ENCODE assay signal across 8 cellular contexts in the genomic region with DNA sequence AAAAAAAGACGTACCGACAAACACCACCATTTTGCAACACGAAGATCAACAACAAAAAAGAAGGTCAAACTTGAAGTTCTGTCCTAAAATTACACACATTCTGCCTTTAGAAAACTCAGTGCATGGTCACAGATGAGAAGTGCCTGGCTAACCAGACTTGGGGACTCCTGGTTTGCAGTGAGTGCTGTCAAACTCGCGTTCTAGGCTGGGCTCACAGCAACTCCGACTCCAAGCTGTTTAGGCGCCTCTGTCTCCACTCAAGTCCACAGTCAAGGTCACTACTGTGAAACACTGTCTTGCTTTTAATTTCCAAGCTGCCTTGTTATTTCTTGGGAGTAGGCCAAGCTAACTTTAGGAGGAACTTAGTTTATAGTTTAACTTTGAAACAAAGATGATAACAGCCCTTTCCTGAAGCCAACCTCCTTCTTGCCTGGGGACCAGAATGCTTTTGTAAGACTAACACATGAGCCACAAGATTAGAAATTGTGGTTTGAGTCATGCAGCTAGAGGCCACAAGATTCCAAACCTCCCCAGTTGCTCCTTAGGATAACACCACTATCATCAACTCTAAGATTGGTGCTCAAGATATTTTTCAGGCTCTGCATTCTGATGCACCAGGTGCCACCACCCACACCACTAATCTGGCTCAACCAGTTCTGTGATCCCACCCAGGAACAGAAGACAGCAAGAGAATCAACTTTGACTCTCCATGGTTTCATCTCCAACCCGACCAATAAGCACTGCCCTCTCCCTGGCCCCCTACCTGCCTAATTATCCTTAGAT. TPM values are rescaled to one million over a fixed set of nuclear protein-coding genes. Genes with fewer than 3 reads are reported as not detected.
DNase-seq lines count a peak whose midpoint lies in the region; ATAC-seq and TF ChIP-seq lines count a peak whose summit lies in the region.

No MANE protein-coding gene starts in this region.

- H3K36me3 Mint-ChIP-seq in activated naive CD4-positive, alpha-beta T cell treated with anti-CD3 and anti-CD28 coated beads, Interleukin-2, amount 50 U/mL, for 24 hours: peaks cover 25% of the 10 kb centered on the region
- peaks cover 58% of the 10 kb centered on the region for H3K36me3 Mint-ChIP-seq in activated CD8-positive, alpha-beta T cell treated with anti-CD3 and anti-CD28 coated beads for 36 hours (ENCODE audit: low read depth)
- peaks cover 7 to 19% (median 9%) of the 10 kb centered on the region in 3 donors for H3K36me3 Mint-ChIP-seq in immature natural killer cell
- peaks cover 37% of the 10 kb centered on the region for H3K36me3 Mint-ChIP-seq in type B pancreatic cell

- peak overlapping the region; percentile 91 for H3K27ac Mint-ChIP-seq in activated naive CD4-positive, alpha-beta T cell treated with anti-CD3 and anti-CD28 coated beads, Interleukin-2, amount 50 U/mL, for 24 hours
- H3K27ac Mint-ChIP-seq in activated CD8-positive, alpha-beta T cell treated with anti-CD3 and anti-CD28 coated beads for 36 hours: peak overlapping the region; percentile 74
- H3K27ac Mint-ChIP-seq in immature natural killer cell: peak overlapping the region in 3 of 6 donors; percentile 45 to 67 (median 49)
- peak overlapping the region; percentile 93 for H3K27ac Mint-ChIP-seq in type B pancreatic cell

- no peak for DNase-seq in activated naive CD4-positive, alpha-beta T cell treated with Interleukin-2 at 50 U/mL for 16 hours
- no peak for DNase-seq in activated CD8-positive, alpha-beta T cell treated with anti-CD3 and anti-CD28 coated beads for 36 hours
- DNase-seq in immature natural killer cell (no peak), type B pancreatic cell (ENCODE audit: extremely low spot score, unreplicated experiment) (no peak), hypothalamus (lab: John Stamatoyannopoulos, UW) (no peak), mesenteric fat pad (ENCODE audit: low spot score) (no peak)

- POLR2A ChIA-PET in activated CD8-positive, alpha-beta T cell treated with anti-CD3 and anti-CD28 coated beads for 36 hours (lab: Charles Lee): interaction anchor here (1.7 to 2.2 kb wide), 2 partner anchors 124 to 130 kb away, joined by 4 to 8 read pairs; no protein-coding TSS in a partner anchor

- intact Hi-C loops in activated CD8-positive, alpha-beta T cell treated with anti-CD3 and anti-CD28 coated beads for 36 hours (cut with micrococcal nuclease): loop anchor here (5.0 kb wide), 1 partner anchor 108 kb away; no protein-coding TSS in a partner anchor

- no peak for TF ChIP-seq CTCF in activated CD8-positive, alpha-beta T cell treated with anti-CD3 and anti-CD28 coated beads for 36 hours (IDR thresholded peaks at IDR 0.05)
- TF ChIP-seq CTCF in type B pancreatic cell (conservative IDR thresholded peaks at IDR 0.05): no peak

- H3K9me3 Mint-ChIP-seq in activated naive CD4-positive, alpha-beta T cell treated with anti-CD3 and anti-CD28 coated beads, Interleukin-2, amount 50 U/mL, for 24 hours: no peaks in the 10 kb centered on the region
- peaks cover 12% of the 10 kb centered on the region for H3K9me3 Mint-ChIP-seq in activated CD8-positive, alpha-beta T cell treated with anti-CD3 and anti-CD28 coated beads for 36 hours
- H3K9me3 Mint-ChIP-seq in immature natural killer cell (peaks cover 0 to 4% (median 0%) of the 10 kb centered on the region in 6 donors), type B pancreatic cell (peaks cover 29% of the 10 kb centered on the region)

- H3K4me3 Mint-ChIP-seq in activated naive CD4-positive, alpha-beta T cell treated with anti-CD3 and anti-CD28 coated beads, Interleukin-2, amount 50 U/mL, for 24 hours: peak overlapping the region; percentile 92
- peak overlapping the region; percentile 87 for H3K4me3 Mint-ChIP-seq in activated CD8-positive, alpha-beta T cell treated with anti-CD3 and anti-CD28 coated beads for 36 hours
- H3K4me3 Mint-ChIP-seq in immature natural killer cell (peak overlapping the region; percentile 60 to 80 (median 66)), type B pancreatic cell (peak overlapping the region; percentile 86)

- CTCF ChIA-PET in activated CD8-positive, alpha-beta T cell treated with anti-CD3 and anti-CD28 coated beads for 36 hours (lab: Charles Lee): no interaction called here

- no peak for ATAC-seq in activated CD8-positive, alpha-beta T cell treated with anti-CD3 and anti-CD28 coated beads for 36 hours
- ATAC-seq in HG03139 (IDR thresholded peaks at IDR 0.05; ENCODE audit: unreplicated experiment): no peak

- peaks cover 33% of the 10 kb centered on the region for H3K4me1 Mint-ChIP-seq in activated naive CD4-positive, alpha-beta T cell treated with anti-CD3 and anti-CD28 coated beads, Interleukin-2, amount 50 U/mL, for 24 hours
- peaks cover 36% of the 10 kb centered on the region for H3K4me1 Mint-ChIP-seq in activated CD8-positive, alpha-beta T cell treated with anti-CD3 and anti-CD28 coated beads for 36 hours (ENCODE audit: low read depth)
- H3K4me1 Mint-ChIP-seq in immature natural killer cell (peaks cover 19 to 20% of the 10 kb centered on the region in 2 donors), type B pancreatic cell (ENCODE audit: unreplicated experiment) (peaks cover 16% of the 10 kb centered on the region)

- H3K27me3 Mint-ChIP-seq in activated naive CD4-positive, alpha-beta T cell treated with anti-CD3 and anti-CD28 coated beads, Interleukin-2, amount 50 U/mL, for 24 hours: no peaks in the 10 kb centered on the region
- no peaks in the 10 kb centered on the region for H3K27me3 Mint-ChIP-seq in activated CD8-positive, alpha-beta T cell treated with anti-CD3 and anti-CD28 coated beads for 36 hours
- peaks cover 0 to 5% (median 0%) of the 10 kb centered on the region in 3 donors for H3K27me3 Mint-ChIP-seq in immature natural killer cell (ENCODE audit: low read depth in 3 of 3)
- H3K27me3 Mint-ChIP-seq in type B pancreatic cell: no peaks in the 10 kb centered on the region

RNA-seq across cellular contexts. Expression of a gene that starts 1.1 kb away (rescaled TPM):
- 10 to 100 TPM; 36.4 to 36.8 TPM for total RNA-seq in activated CD8-positive, alpha-beta T cell treated with anti-CD3 and anti-CD28 coated beads for 36 hours
- 1 to 10 TPM in 2 of 3 donors, under 1 TPM in 1; 0.45 to 1.4 (median 1.3) TPM for polyA plus RNA-seq in immature natural killer cell
- total RNA-seq in type B pancreatic cell (ENCODE audit: low replicate concordance) (42.4 and 45.6 TPM in 2 replicates), mesenteric fat pad (20.4 TPM)

RNA-seq across cellular contexts. Expression of a gene that starts 1.7 kb away (rescaled TPM):
- total RNA-seq in activated CD8-positive, alpha-beta T cell treated with anti-CD3 and anti-CD28 coated beads for 36 hours: 10 to 100 TPM; 48.7 to 49.9 TPM
- 1 to 10 TPM; 3.0 to 6.1 (median 3.9) TPM for polyA plus RNA-seq in immature natural killer cell
- total RNA-seq in type B pancreatic cell (ENCODE audit: low replicate concordance) (18.4 and 26.1 TPM in 2 replicates), mesenteric fat pad (11.7 TPM)
